In the genomic region with DNA sequence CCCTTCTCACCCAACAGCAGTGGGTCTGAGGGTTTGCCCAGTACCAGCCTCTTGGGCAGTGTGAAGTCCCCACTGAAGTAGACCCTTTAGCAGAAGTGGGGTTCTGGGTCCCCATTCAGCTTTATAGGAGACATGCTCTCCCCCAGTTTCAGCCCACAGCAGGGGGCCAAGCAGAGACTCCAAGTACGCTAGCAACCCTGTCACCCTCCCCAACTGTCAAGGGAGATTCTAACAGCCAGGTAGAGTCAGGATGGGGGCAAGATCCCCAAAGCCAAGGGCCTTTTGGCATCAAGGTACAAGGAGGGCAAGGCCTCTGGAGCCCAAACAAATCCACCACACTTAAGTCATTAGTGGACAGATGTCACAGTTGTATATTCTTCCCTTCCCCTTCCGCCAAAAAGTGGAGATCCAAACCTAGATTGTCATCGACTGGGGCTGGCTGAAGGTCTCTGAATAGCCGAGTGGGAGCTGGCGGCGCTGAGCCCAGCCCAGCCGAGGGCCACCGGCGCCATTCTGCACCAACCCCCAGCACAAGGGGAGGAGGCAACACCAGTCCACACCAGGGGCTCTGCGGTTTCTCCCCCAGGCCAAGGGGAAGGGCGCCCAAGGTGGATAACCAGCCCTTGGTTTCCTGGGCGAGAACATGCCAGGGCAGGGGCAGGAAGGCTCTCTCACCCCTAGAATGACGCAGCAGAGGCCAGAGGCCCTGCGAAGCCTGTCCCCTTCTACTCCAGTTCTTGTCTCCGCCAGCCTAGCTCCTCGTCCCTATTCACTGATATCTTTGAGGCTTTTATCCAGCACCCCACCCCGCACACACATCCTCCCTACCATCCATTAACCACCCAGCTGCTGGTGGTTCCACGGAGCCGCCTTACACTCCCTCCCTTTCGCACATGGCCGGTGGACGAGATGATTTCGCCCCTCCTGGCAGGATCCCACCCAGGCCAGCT, we compare ENCODE assay signal across 10 cellular contexts. TPM values are rescaled to one million over a fixed set of nuclear protein-coding genes. Genes with fewer than 3 reads are reported as not detected.
DNase-seq lines count a peak whose midpoint lies in the region; ATAC-seq and TF ChIP-seq lines count a peak whose summit lies in the region.
"Had no signal": no experiment of that assay in that cellular context is flagged by ENCODE, and none has a peak within 500 bp of the region (broad histone marks: within the 10 kb centered on the region; RNA-seq: fewer than 3 reads in every experiment).

No MANE protein-coding gene starts in this region.

- H2BK12ac ChIP-seq in mesenchymal stem cell (ENCODE audit: low read length in 2 of 2), result peak overlapping the region in 1 of 2 experiments; percentile 70

- ATAC-seq in HG02798 (IDR thresholded peaks at IDR 0.05; ENCODE audit: poor library complexity, unreplicated experiment), result no peak

- no peaks in the 10 kb centered on the region for H3K36me3 ChIP-seq in duodenal mucosa (ENCODE audit: control insufficient read depth in 1 of 2, insufficient read depth in 2 of 2, low read length in 2 of 2)
- no peaks in the 10 kb centered on the region for H3K36me3 ChIP-seq in mesenchymal stem cell (ENCODE audit: control insufficient read depth in 1 of 2, insufficient read depth in 2 of 2, low read depth in 1 of 2, low read length in 2 of 2)
- no peaks in the 10 kb centered on the region for H3K36me3 ChIP-seq in tibial nerve

- H2BK15ac ChIP-seq in mesenchymal stem cell (ENCODE audit: low read depth, poor library complexity, severe bottlenecking), result no peak overlapping the region

- no peaks in the 10 kb centered on the region for H3K9me3 Mint-ChIP-seq in activated CD4-positive, alpha-beta T cell treated with anti-CD3 and anti-CD28 coated beads, Interleukin-2, amount 10 ng/mL, durations not matched to agents 7 days and 5 days

- H3K18ac ChIP-seq in mesenchymal stem cell (ENCODE audit: low read depth in 1 of 2, low read length in 2 of 2), result peak overlapping the region; percentile 45 to 97

- peak overlapping the region in 1 of 2 donors; percentile 50 for H3K4me3 ChIP-seq in duodenal mucosa (ENCODE audit: low read depth in 1 of 2, low read length in 2 of 2)
- H3K4me3 ChIP-seq in mesenchymal stem cell (ENCODE audit: insufficient read depth in 1 of 2, low read depth in 1 of 2, low read length in 2 of 2), result no peak overlapping the region
- H3K4me3 ChIP-seq in tibial nerve, result peak overlapping the region in 3 of 4 donors; percentile 22 to 68 (median 48)

- no peak overlapping the region for H3K9ac ChIP-seq in duodenal mucosa (ENCODE audit: low read depth in 1 of 2, low read length in 2 of 2)
- no peak overlapping the region for H3K9ac ChIP-seq in mesenchymal stem cell (ENCODE audit: low read length)

- H3K9me3 ChIP-seq in duodenal mucosa (ENCODE audit: control insufficient read depth in 1 of 2, low read length in 2 of 2) (no peaks in the 10 kb centered on the region), mesenchymal stem cell (ENCODE audit: control insufficient read depth, low read length) (no peaks in the 10 kb centered on the region), tibial nerve (no peaks in the 10 kb centered on the region)

- H3K36me3 Mint-ChIP-seq in activated CD4-positive, alpha-beta T cell treated with anti-CD3 and anti-CD28 coated beads, Interleukin-2, amount 10 ng/mL, durations not matched to agents 7 days and 5 days (ENCODE audit: low read depth), result no peaks in the 10 kb centered on the region

- no peak for TF ChIP-seq EP300 in tibial nerve (IDR thresholded peaks at IDR 0.05)

- peak overlapping the region; percentile 35 to 71 for H3K4ac ChIP-seq in mesenchymal stem cell (ENCODE audit: low read depth in 1 of 2, low read length in 2 of 2)

- H4K91ac ChIP-seq in mesenchymal stem cell (ENCODE audit: low read length), result peak overlapping the region; percentile 78

- H3K4me1 ChIP-seq in duodenal mucosa (ENCODE audit: control insufficient read depth in 1 of 2, insufficient read depth in 2 of 2, low read length in 2 of 2) (no peaks in the 10 kb centered on the region), mesenchymal stem cell (ENCODE audit: control insufficient read depth, insufficient read depth, low read depth, low read length) (peaks cover 21% of the 10 kb centered on the region), tibial nerve (peaks cover 0 to 14% (median 0%) of the 10 kb centered on the region in 4 donors)

- WGBS in mesenchymal stem cell, result 18% methylated on average over 23 of the region's 23 CpGs
- 65 to 68% methylated on average over 15 to 23 of the region's 23 CpGs for WGBS in tibial nerve, 2 donors

- H3K27ac Mint-ChIP-seq in activated CD4-positive, alpha-beta T cell treated with anti-CD3 and anti-CD28 coated beads, Interleukin-2, amount 10 ng/mL, durations not matched to agents 7 days and 5 days, result no peak overlapping the region

- H3K27me3 Mint-ChIP-seq in activated CD4-positive, alpha-beta T cell treated with anti-CD3 and anti-CD28 coated beads, Interleukin-2, amount 10 ng/mL, durations not matched to agents 7 days and 5 days, result peaks cover 64% of the 10 kb centered on the region

- no peak overlapping the region for H2BK120ac ChIP-seq in mesenchymal stem cell (ENCODE audit: low read depth, low read length)

- H3K4me1 Mint-ChIP-seq in activated CD4-positive, alpha-beta T cell treated with anti-CD3 and anti-CD28 coated beads, Interleukin-2, amount 10 ng/mL, durations not matched to agents 7 days and 5 days, result peaks cover 7% of the 10 kb centered on the region

- H3K27ac ChIP-seq in duodenal mucosa (ENCODE audit: low read depth, low read length) (peak overlapping the region; percentile 13), mesenchymal stem cell (ENCODE audit: low read length, poor library complexity, severe bottlenecking) (no peak overlapping the region), tibial nerve (peak overlapping the region in 2 of 4 donors; percentile 43 to 81)

- no peaks in the 10 kb centered on the region for H3K79me1 ChIP-seq in mesenchymal stem cell (replicated peaks; ENCODE audit: low read length, poor library complexity, severe bottlenecking)

- H3K23ac ChIP-seq in mesenchymal stem cell (ENCODE audit: low read length in 2 of 2), result peak overlapping the region in 1 of 2 experiments; percentile 68

- CTCF ChIA-PET in activated CD4-positive, alpha-beta T cell treated with anti-CD3 and anti-CD28 coated beads, Interleukin-2, amount 10 ng/mL, durations not matched to agents 7 days and 5 days (lab: Charles Lee), result interaction anchor here (0.6 to 0.9 kb wide), 2 partner anchors 10 to 532 kb away, joined by 3 to 6 read pairs; no protein-coding TSS in a partner anchor

- peak overlapping the region; percentile 75 for H2AFZ ChIP-seq in mesenchymal stem cell (ENCODE audit: low read depth, low read length)

- POLR2A ChIA-PET in activated CD4-positive, alpha-beta T cell treated with anti-CD3 and anti-CD28 coated beads, Interleukin-2, amount 10 ng/mL, durations not matched to agents 7 days and 5 days (lab: Charles Lee), result no interaction called here

- TF ChIP-seq POLR2A in tibial nerve (IDR thresholded peaks at IDR 0.05), result no peak

- no peak for TF ChIP-seq CTCF in tibial nerve (IDR thresholded peaks at IDR 0.05)

- peaks cover 18 to 44% of the 10 kb centered on the region in 2 donors for H3K27me3 ChIP-seq in duodenal mucosa (ENCODE audit: control insufficient read depth in 1 of 2, insufficient read depth in 2 of 2, low read length in 2 of 2)
- peaks cover 0 to 44% of the 10 kb centered on the region in 2 experiments for H3K27me3 ChIP-seq in mesenchymal stem cell (ENCODE audit: control insufficient read depth in 1 of 2, insufficient read depth in 1 of 2, low read length in 2 of 2)
- H3K27me3 ChIP-seq in tibial nerve, result peaks cover 0 to 9% of the 10 kb centered on the region in 2 donors

- H4K8ac ChIP-seq in mesenchymal stem cell (ENCODE audit: low read length), result peak overlapping the region; percentile 82

- DNase-seq in activated CD4-positive, alpha-beta T cell treated with anti-CD3 and anti-CD28 coated beads, Interleukin-2, amount 10 ng/mL, durations not matched to agents 7 days and 5 days, result no peak
- no peak for DNase-seq in activated CD4-positive, alpha-beta T cell treated with anti-CD3 and anti-CD28 coated beads for 1 hour
- DNase-seq in mesenchymal stem cell (peak; percentile 42), tibial nerve (ENCODE audit: low spot score in 2 of 2) (no peak), Kasumi-1 (lab: John Stamatoyannopoulos, UW) (no peak)
- no peak for DNase-seq in activated CD8-positive, alpha-beta memory T cell treated with anti-CD3 and anti-CD28 coated beads, Interleukin-2, amount 50 U/mL, for 48 hours
- DNase-seq: head of caudate nucleus; stimulated activated CD4-positive, alpha-beta T cell treated with anti-CD3 and anti-CD28 coated beads, Interleukin-2, amount 100 ng/mL, for 48 hours had no signal

- no peak overlapping the region for H2BK5ac ChIP-seq in mesenchymal stem cell (ENCODE audit: low read depth, low read length, poor library complexity, severe bottlenecking)

- H2AK5ac ChIP-seq in mesenchymal stem cell (ENCODE audit: low read length, severe bottlenecking), result no peak overlapping the region

- peak overlapping the region in 1 of 2 experiments; percentile 26 for H3K14ac ChIP-seq in mesenchymal stem cell (ENCODE audit: low read length in 2 of 2)

- H3K4me3 Mint-ChIP-seq in activated CD4-positive, alpha-beta T cell treated with anti-CD3 and anti-CD28 coated beads, Interleukin-2, amount 10 ng/mL, durations not matched to agents 7 days and 5 days, result peak overlapping the region; percentile 31

- peak overlapping the region; percentile 92 for H3K4me2 ChIP-seq in mesenchymal stem cell (ENCODE audit: low read length, poor library complexity, severe bottlenecking)

RNA-seq across cellular contexts. Expression of a gene that starts 1.5 kb away (rescaled TPM):
- total RNA-seq in activated CD4-positive, alpha-beta T cell treated with anti-CD3 and anti-CD28 coated beads, Interleukin-2, amount 10 ng/mL, durations not matched to agents 7 days and 5 days, result under 1 TPM in 1 of 2 experiments, not detected in 1; 0.10 TPM
- 23.8 TPM for polyA plus RNA-seq in mesenchymal stem cell (2013, experiment 1 of 2)
- polyA plus RNA-seq in mesenchymal stem cell (2013, experiment 2 of 2), result 24.0 TPM
- total RNA-seq in tibial nerve, result 1 to 10 TPM in 3 of 4 donors, under 1 TPM in 1; 0.22 to 5.4 (median 1.8) TPM

RNA-seq across cellular contexts. Expression of a gene that starts 51.6 kb away (rescaled TPM):
- total RNA-seq in activated CD4-positive, alpha-beta T cell treated with anti-CD3 and anti-CD28 coated beads, Interleukin-2, amount 10 ng/mL, durations not matched to agents 7 days and 5 days, result 10 to 100 TPM; 56.8 to 66.1 TPM
- 0.94 TPM for polyA plus RNA-seq in mesenchymal stem cell (2013, experiment 1 of 2)
- polyA plus RNA-seq in mesenchymal stem cell (2013, experiment 2 of 2), result 1.0 TPM
- 1 to 10 TPM in 2 of 4 donors, under 1 TPM in 1, not detected in 1; 0.39 to 2.4 (median 1.1) TPM for total RNA-seq in tibial nerve

Comparison
In these comparisons a context has a peak if more than half of its experiments do, and no peak if none do; other contexts are left out.
1. H3K4me3 ChIP-seq: peak in tibial nerve (3 of 4); none in mesenchymal stem cell (0 of 2).
2. RNA of a gene that starts 51.6 kb away (total RNA-seq): 56.8 to 66.1 TPM in activated CD4-positive, alpha-beta T cell treated with anti-CD3 and anti-CD28 coated beads, Interleukin-2, amount 10 ng/mL, durations not matched to agents 7 days and 5 days; 0.39 to 2.4 TPM in tibial nerve; every median in the first group is over 10 times any median in the second.